ENCODE assay signal across 12 cellular contexts in the genomic region with DNA sequence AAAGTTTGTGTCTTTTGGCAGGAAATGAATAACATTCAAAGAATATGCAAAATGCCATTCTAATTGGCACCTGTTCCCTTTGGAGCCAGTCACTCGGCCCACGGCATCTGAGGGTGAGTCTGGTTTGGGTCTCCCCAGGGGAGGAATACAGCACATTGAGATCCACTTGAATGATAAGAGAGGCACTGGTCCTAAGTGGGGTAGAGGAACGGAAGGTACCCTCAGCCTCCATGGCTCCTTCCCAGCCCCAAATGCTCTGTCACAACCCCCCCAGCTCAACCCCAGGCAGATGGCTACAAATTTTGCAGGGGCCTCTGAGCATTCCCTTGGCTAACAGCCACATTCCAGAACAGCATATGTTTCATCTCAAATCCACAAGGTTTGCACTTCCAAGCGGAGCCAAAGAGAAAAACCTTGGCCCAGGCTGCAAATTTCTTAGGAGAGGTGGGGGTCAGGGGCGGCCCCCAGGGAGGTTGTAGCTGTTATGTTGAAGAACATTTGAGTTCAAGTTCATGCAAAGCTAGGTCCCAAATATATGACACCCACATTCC.
DNase-seq lines count a peak whose midpoint lies in the region; ATAC-seq and TF ChIP-seq lines count a peak whose summit lies in the region.
"Had no signal": no experiment of that assay in that cellular context is flagged by ENCODE, and none has a peak within 500 bp of the region (broad histone marks: within the 10 kb centered on the region; RNA-seq: fewer than 3 reads in every experiment).

No MANE protein-coding gene starts in this region.

- 33% methylated on average over 5 of the region's 5 CpGs for WGBS in esophagus muscularis mucosa

- H3K27me3 ChIP-seq in esophagus muscularis mucosa, result no peaks in the 10 kb centered on the region

- no peaks in the 10 kb centered on the region for H3K36me3 ChIP-seq in esophagus muscularis mucosa

- TF ChIP-seq POLR2A in esophagus muscularis mucosa (IDR thresholded peaks at IDR 0.05; ENCODE audit: low read depth), result no peak

- no peak for TF ChIP-seq CTCF in esophagus muscularis mucosa (IDR thresholded peaks at IDR 0.05)

- H3K27ac ChIP-seq in esophagus muscularis mucosa (replicated peaks in 1 of 4), result peak overlapping the region; percentile 74 to 84 (median 78)

- TF ChIP-seq EP300 in esophagus muscularis mucosa (IDR thresholded peaks at IDR 0.05), result no peak

- intact Hi-C loops in esophagus muscularis mucosa (cut with DNase I), result no loop called here

- H3K4me1 ChIP-seq in esophagus muscularis mucosa, result peaks cover 48 to 78% (median 75%) of the 10 kb centered on the region in 4 donors

- peak overlapping the region in 3 of 4 donors; percentile 8 to 29 (median 17) for H3K4me3 ChIP-seq in esophagus muscularis mucosa

- no peak for ATAC-seq in HG03354 (IDR thresholded peaks at IDR 0.05; ENCODE audit: poor library complexity, severe bottlenecking, unreplicated experiment)
- ATAC-seq: activated CD8-positive, alpha-beta T cell treated with anti-CD3 and anti-CD28 coated beads for 36 hours; left lobe of liver had no signal

- DNase-seq in AG08395 (ENCODE audit: low spot score) (peak; percentile 61), NCI-H446 (lab: John Stamatoyannopoulos, UW) (peak; percentile 69 to 91), esophagus muscularis mucosa (ENCODE audit: extremely low spot score) (no peak), myocyte (ENCODE audit: low read depth) (peak; percentile 95), NCI-H187 treated with DMSO at 0.1 percent for 48 hours (lab: John Stamatoyannopoulos, UW) (no peak), NK-92 (lab: John Stamatoyannopoulos, UW; ENCODE audit: unreplicated experiment) (no peak)
- no peak for DNase-seq in effector CD8-positive, alpha-beta T cell (lab: John Stamatoyannopoulos, UW)
- DNase-seq: activated CD8-positive, alpha-beta T cell treated with anti-CD3 and anti-CD28 coated beads for 36 hours; activated naive CD8-positive, alpha-beta T cell treated with anti-CD3 and anti-CD28 coated beads for 36 hours; NCI-H748 treated with DMSO at 0.1 percent for 48 hours had no signal

- no peaks in the 10 kb centered on the region for H3K9me3 ChIP-seq in esophagus muscularis mucosa

Comparison
In these comparisons a context has a peak if more than half of its experiments do, and no peak if none do; other contexts are left out.
1. DNase-seq: peak in AG08395 (single experiment), NCI-H446 (2 of 2) and myocyte (single experiment); none in esophagus muscularis mucosa (single experiment), effector CD8-positive, alpha-beta T cell (single experiment), NCI-H187 treated with DMSO at 0.1 percent for 48 hours (single experiment) and NK-92 (single experiment).